Comparison of ENCODE assay signal across 1 cellular context in the genomic region with DNA sequence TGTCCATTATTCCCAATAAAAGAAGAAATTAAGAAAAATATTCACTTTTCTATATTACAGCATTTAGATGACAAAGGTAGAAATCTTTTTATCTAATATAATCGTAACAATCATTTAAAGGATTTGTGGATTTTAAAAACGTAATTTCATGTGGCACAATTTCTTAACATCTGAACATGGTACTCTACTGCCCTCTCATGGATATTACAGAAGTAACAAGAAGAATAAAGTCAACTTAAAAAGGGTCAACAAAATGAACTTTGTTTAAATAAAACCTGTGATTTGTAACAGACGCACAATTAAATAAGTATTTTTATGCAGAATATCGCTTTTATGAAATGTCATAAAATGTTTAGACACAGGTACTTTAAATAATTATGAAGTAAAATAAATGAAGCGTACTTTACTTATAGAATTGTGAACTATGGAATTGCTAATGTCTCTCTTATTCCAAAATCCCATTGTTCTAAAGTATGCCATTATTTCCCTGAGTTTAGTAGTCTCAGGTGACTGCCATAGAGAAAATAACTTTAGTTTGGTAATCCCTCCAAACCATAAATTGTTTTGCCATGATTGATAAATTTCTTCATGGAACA.
TF ChIP-seq lines count a peak whose summit lies in the region.

No MANE protein-coding gene starts in this region.

TF ChIP-seq in GM23338, 12 proteins besides CTCF, POLR2A, EP300 and RAD21 (continued from another document):
- TF ChIP-seq, protein P1, sequence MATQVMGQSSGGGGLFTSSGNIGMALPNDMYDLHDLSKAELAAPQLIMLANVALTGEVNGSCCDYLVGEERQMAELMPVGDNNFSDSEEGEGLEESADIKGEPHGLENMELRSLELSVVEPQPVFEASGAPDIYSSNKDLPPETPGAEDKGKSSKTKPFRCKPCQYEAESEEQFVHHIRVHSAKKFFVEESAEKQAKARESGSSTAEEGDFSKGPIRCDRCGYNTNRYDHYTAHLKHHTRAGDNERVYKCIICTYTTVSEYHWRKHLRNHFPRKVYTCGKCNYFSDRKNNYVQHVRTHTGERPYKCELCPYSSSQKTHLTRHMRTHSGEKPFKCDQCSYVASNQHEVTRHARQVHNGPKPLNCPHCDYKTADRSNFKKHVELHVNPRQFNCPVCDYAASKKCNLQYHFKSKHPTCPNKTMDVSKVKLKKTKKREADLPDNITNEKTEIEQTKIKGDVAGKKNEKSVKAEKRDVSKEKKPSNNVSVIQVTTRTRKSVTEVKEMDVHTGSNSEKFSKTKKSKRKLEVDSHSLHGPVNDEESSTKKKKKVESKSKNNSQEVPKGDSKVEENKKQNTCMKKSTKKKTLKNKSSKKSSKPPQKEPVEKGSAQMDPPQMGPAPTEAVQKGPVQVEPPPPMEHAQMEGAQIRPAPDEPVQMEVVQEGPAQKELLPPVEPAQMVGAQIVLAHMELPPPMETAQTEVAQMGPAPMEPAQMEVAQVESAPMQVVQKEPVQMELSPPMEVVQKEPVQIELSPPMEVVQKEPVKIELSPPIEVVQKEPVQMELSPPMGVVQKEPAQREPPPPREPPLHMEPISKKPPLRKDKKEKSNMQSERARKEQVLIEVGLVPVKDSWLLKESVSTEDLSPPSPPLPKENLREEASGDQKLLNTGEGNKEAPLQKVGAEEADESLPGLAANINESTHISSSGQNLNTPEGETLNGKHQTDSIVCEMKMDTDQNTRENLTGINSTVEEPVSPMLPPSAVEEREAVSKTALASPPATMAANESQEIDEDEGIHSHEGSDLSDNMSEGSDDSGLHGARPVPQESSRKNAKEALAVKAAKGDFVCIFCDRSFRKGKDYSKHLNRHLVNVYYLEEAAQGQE (IDR thresholded peaks at IDR 0.05; ENCODE audit: unreplicated experiment), result no peak
- TF ChIP-seq NANOG (IDR thresholded peaks at IDR 0.05; ENCODE audit: borderline replicate concordance) (no peak), JUNB (IDR thresholded peaks at IDR 0.05; ENCODE audit: unreplicated experiment) (no peak), POLR2AphosphoS5 (IDR thresholded peaks at IDR 0.05; ENCODE audit: low read depth) (no peak)
- TF ChIP-seq, protein P2, sequence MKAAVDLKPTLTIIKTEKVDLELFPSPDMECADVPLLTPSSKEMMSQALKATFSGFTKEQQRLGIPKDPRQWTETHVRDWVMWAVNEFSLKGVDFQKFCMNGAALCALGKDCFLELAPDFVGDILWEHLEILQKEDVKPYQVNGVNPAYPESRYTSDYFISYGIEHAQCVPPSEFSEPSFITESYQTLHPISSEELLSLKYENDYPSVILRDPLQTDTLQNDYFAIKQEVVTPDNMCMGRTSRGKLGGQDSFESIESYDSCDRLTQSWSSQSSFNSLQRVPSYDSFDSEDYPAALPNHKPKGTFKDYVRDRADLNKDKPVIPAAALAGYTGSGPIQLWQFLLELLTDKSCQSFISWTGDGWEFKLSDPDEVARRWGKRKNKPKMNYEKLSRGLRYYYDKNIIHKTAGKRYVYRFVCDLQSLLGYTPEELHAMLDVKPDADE (IDR thresholded peaks at IDR 0.05), result no peak
